In the genomic region with DNA sequence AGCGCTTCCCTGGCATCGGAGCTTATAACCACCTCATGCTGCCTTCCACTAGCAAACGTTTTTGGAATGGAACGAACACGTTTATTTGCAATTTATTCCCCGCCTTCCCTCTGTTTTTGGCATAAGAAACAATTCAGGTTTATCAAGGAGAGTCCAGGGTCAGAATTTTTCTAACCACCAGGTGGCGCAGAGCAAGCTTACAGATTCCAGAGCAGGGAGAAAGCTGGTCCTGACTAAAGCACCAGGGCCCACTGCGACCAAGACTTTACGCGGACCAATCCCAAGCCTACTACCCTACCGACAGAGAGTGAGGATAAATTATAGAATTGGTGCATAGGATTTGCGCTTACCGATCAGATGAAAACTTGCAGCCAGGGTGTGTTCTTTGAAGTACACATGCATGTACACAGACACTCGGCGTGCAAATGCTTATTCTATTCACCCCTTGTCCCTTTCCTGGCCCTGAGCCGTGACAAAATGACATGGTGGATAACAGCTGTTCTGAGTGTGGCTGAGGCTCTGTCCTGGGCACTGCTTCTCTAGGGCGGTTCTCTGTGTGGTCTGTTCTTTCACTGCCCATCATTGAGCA, we compare ENCODE assay signal across 9 cellular contexts. TPM values are rescaled to one million over a fixed set of nuclear protein-coding genes. Genes with fewer than 3 reads are reported as not detected.
DNase-seq lines count a peak whose midpoint lies in the region; ATAC-seq and TF ChIP-seq lines count a peak whose summit lies in the region.
"Had no signal": no experiment of that assay in that cellular context is flagged by ENCODE, and none has a peak within 500 bp of the region (broad histone marks: within the 10 kb centered on the region; RNA-seq: fewer than 3 reads in every experiment).

No MANE protein-coding gene starts in this region.

- no peak overlapping the region for H3K27ac Mint-ChIP-seq in CD4-positive, alpha-beta memory T cell
- H3K27ac Mint-ChIP-seq: T-helper 1 cell treated with Interleukin-12 subunit alpha and Interleukin-12 subunit beta and Interleukin-4 antibody, amounts not matched to agents 30 μg/mL and 1 μg/mL, for 36 hours had no signal

- H3K27me3 Mint-ChIP-seq in CD4-positive, alpha-beta memory T cell, result no peaks in the 10 kb centered on the region

- POLR2A ChIA-PET in CD4-positive, alpha-beta memory T cell (lab: Charles Lee; ENCODE audit: partially characterized antibody), result no interaction called here

- DNase-seq in CD4-positive, alpha-beta memory T cell, result peak in 4 of 5 donors; percentile 34 to 54 (median 44)
- peak; percentile 74 for DNase-seq in GM20000 (ENCODE audit: low spot score)
- peak; percentile 52 for DNase-seq in MG63
- DNase-seq in SKM-1 treated with dmso at 0.1 percent for 144 hours (lab: John Stamatoyannopoulos, UW; ENCODE audit: unreplicated experiment), result peak; percentile 54
- peak in 54 of 58 donors; percentile 5 to 85 (median 48) for DNase-seq in anterior cingulate cortex (lab: John Stamatoyannopoulos, UW)
- DNase-seq in hepatocyte (ENCODE audit: low spot score), result peak; percentile 85

- peaks cover 12 to 15% of the 10 kb centered on the region in 2 donors for H3K36me3 Mint-ChIP-seq in CD4-positive, alpha-beta memory T cell

- peak overlapping the region in 3 of 8 donors; percentile 6 to 61 (median 46) for H3K4me3 Mint-ChIP-seq in CD4-positive, alpha-beta memory T cell
- H3K4me3 Mint-ChIP-seq: T-helper 1 cell treated with Interleukin-12 subunit alpha and Interleukin-12 subunit beta and Interleukin-4 antibody, amounts not matched to agents 30 μg/mL and 1 μg/mL, for 36 hours had no signal

- H3K4me1 Mint-ChIP-seq in CD4-positive, alpha-beta memory T cell, result peaks cover 5 to 16% (median 12%) of the 10 kb centered on the region in 4 donors

- H3K4me1 ChIP-seq in CD4-positive, alpha-beta memory T cell (ENCODE audit: insufficient read depth, low read length), result peaks cover 5% of the 10 kb centered on the region
- no peaks in the 10 kb centered on the region for H3K4me1 ChIP-seq in hepatocyte (ENCODE audit: insufficient read depth)
- H3K4me1 ChIP-seq in rectal smooth muscle tissue (ENCODE audit: control insufficient read depth, insufficient read depth, low read length), result no peaks in the 10 kb centered on the region

- H2AFZ ChIP-seq in hepatocyte, result no peak overlapping the region

- no peaks in the 10 kb centered on the region for H4K20me1 ChIP-seq in hepatocyte (ENCODE audit: insufficient read depth, poor library complexity, severe bottlenecking)

- ATAC-seq in HG03571 (IDR thresholded peaks at IDR 0.05; ENCODE audit: unreplicated experiment), result no peak

- H3K9me2 ChIP-seq in hepatocyte (replicated peaks; ENCODE audit: insufficient read depth), result no peaks in the 10 kb centered on the region

- intact Hi-C loops in CD4-positive, alpha-beta memory T cell (cut with micrococcal nuclease), result loop anchor here (2.0 kb wide), 2 partner anchors 226 to 1478 kb away; no protein-coding TSS in a partner anchor

- H3K27ac ChIP-seq in CD4-positive, alpha-beta memory T cell (ENCODE audit: low read depth, low read length), result no peak overlapping the region
- H3K27ac ChIP-seq in hepatocyte (no peak overlapping the region), rectal smooth muscle tissue (ENCODE audit: low read depth, low read length) (no peak overlapping the region)

- H3K79me2 ChIP-seq in hepatocyte, result no peaks in the 10 kb centered on the region

- WGBS in hepatocyte (ENCODE audit: low lambda C conversion rate, missing lambda C conversion rate), result 36% methylated on average over 17 of the region's 17 CpGs

- H3K4me2 ChIP-seq in hepatocyte, result peak overlapping the region; percentile 69

- H3K9ac ChIP-seq in rectal smooth muscle tissue (ENCODE audit: low read length), result no peak overlapping the region

- peak; percentile 36 for TF ChIP-seq CTCF in GM20000 (IDR thresholded peaks at IDR 0.05; ENCODE audit: extremely low read depth, missing control alignments)
- peak; percentile 86 for TF ChIP-seq CTCF in hepatocyte (IDR thresholded peaks at IDR 0.05; ENCODE audit: poor library complexity)

- no peaks in the 10 kb centered on the region for H3K9me3 Mint-ChIP-seq in CD4-positive, alpha-beta memory T cell
- H3K9me3 Mint-ChIP-seq: T-helper 1 cell treated with Interleukin-12 subunit alpha and Interleukin-12 subunit beta and Interleukin-4 antibody, amounts not matched to agents 30 μg/mL and 1 μg/mL, for 36 hours had no signal

- peaks cover 3% of the 10 kb centered on the region for H3K36me3 ChIP-seq in CD4-positive, alpha-beta memory T cell (ENCODE audit: insufficient read depth, low read length)
- no peaks in the 10 kb centered on the region; the same call in 1 of the 2 replicates for H3K36me3 ChIP-seq in MG63
- no peaks in the 10 kb centered on the region for H3K36me3 ChIP-seq in hepatocyte (replicated peaks; ENCODE audit: insufficient read depth, low read depth)
- H3K36me3 ChIP-seq in rectal smooth muscle tissue (ENCODE audit: control insufficient read depth, insufficient read depth, low read length), result peaks cover 3% of the 10 kb centered on the region

- no peaks in the 10 kb centered on the region for H3K27me3 ChIP-seq in CD4-positive, alpha-beta memory T cell (ENCODE audit: insufficient read depth, low read length)
- no peaks in the 10 kb centered on the region for H3K27me3 ChIP-seq in MG63
- H3K27me3 ChIP-seq in hepatocyte, result no peaks in the 10 kb centered on the region
- no peaks in the 10 kb centered on the region for H3K27me3 ChIP-seq in rectal smooth muscle tissue (ENCODE audit: control insufficient read depth, insufficient read depth, low read length)

- no peaks in the 10 kb centered on the region for H3K9me3 ChIP-seq in CD4-positive, alpha-beta memory T cell (ENCODE audit: control insufficient read depth in 1 of 2, low read length in 2 of 2)
- no peaks in the 10 kb centered on the region for H3K9me3 ChIP-seq in MG63
- no peaks in the 10 kb centered on the region for H3K9me3 ChIP-seq in hepatocyte (ENCODE audit: low read depth)

- CTCF ChIA-PET in CD4-positive, alpha-beta memory T cell (lab: Charles Lee; ENCODE audit: partially characterized antibody), result interaction anchor here (0.7 to 3.6 kb wide), 29 partner anchors 9 to 992 kb away, joined by 3 to 25 read pairs (median 4); no protein-coding TSS in a partner anchor

- no peak overlapping the region for H3K4me3 ChIP-seq in CD4-positive, alpha-beta memory T cell (ENCODE audit: low read length in 2 of 2)
- H3K4me3 ChIP-seq in MG63, result no peak overlapping the region
- no peak overlapping the region for H3K4me3 ChIP-seq in hepatocyte
- H3K4me3 ChIP-seq in rectal smooth muscle tissue (ENCODE audit: low read length), result peak overlapping the region; percentile 42

RNA-seq across cellular contexts. Expression of a gene that starts 34.7 kb away (rescaled TPM):
- total RNA-seq in CD4-positive, alpha-beta memory T cell, result 10 to 100 TPM; 28.1 to 29.2 TPM
- polyA plus RNA-seq in CD4-positive, alpha-beta memory T cell, result 10 to 100 TPM; 14.6 to 16.0 TPM
- total RNA-seq in MG63 (2014; rRNA removed; shearing (Covaris generic); ENCODE audit: low replicate concordance), result 24.5 and 33.9 TPM in 2 replicates
- 42.1 and 43.2 TPM in 2 replicates for total RNA-seq in hepatocyte
- 29.0 TPM in 2 replicates for polyA plus RNA-seq in hepatocyte
